18 cellular contexts compared by ENCODE assay signal in genomic region chr5:166377756-166378155, GRCh38.
"Had no signal": no experiment of that assay in that cellular context is flagged by ENCODE, and none has a peak within 500 bp of the region (broad histone marks: within the 10 kb centered on the region; RNA-seq: fewer than 3 reads in every experiment).

No MANE protein-coding gene starts in this region.

- H3K27me3 ChIP-seq: gastrocnemius medialis, ovary, right atrium auricular region, tibial artery, upper lobe of left lung, uterus had no signal

- H3K4me1 Mint-ChIP-seq: immature natural killer cell; naive thymus-derived CD8-positive, alpha-beta T cell had no signal

- H3K4me3 ChIP-seq: gastrocnemius medialis, ovary, right atrium auricular region, tibial artery, upper lobe of left lung, uterus had no signal

- FAIRE-seq: endometrium, kidney, small intestine had no signal

- ATAC-seq: esophagus mucosa; gastrocnemius medialis; left colon; naive thymus-derived CD8-positive, alpha-beta T cell had no signal

- H3K36me3 ChIP-seq: gastrocnemius medialis, ovary, right atrium auricular region, tibial artery, upper lobe of left lung, uterus had no signal

- H3K4me3 Mint-ChIP-seq: immature natural killer cell; naive thymus-derived CD8-positive, alpha-beta T cell had no signal

- H3K36me3 Mint-ChIP-seq: immature natural killer cell had no signal

- H3K27ac Mint-ChIP-seq: immature natural killer cell; naive thymus-derived CD8-positive, alpha-beta T cell had no signal

- DNase-seq: effector memory CD4-positive, alpha-beta T cell; gastrocnemius medialis; immature natural killer cell; kidney; left colon; mesendoderm; naive thymus-derived CD8-positive, alpha-beta T cell; ovary; small intestine; stimulated activated CD4-positive, alpha-beta T cell treated with anti-CD3 and anti-CD28 coated beads, Interleukin-12 subunit alpha, Interleukin-12 subunit beta, amount 100 ng/mL, for 4 hours; stimulated activated CD4-positive, alpha-beta T cell treated with anti-CD3 and anti-CD28 coated beads, Interleukin-2, amount 100 ng/mL, for 48 hours; stimulated activated naive CD4-positive, alpha-beta T cell treated with Interleukin-2 at 50 U/mL for 16 hours; tibial artery; uterus had no signal

- H3K27ac ChIP-seq: gastrocnemius medialis, ovary, right atrium auricular region, tibial artery, upper lobe of left lung, uterus had no signal

- H3K9me3 ChIP-seq: gastrocnemius medialis, ovary, uterus had no signal

- H3K27me3 Mint-ChIP-seq: naive thymus-derived CD8-positive, alpha-beta T cell had no signal

- H3K4me1 ChIP-seq: gastrocnemius medialis, right atrium auricular region, tibial artery, upper lobe of left lung, uterus had no signal
